Comparison of ENCODE assay signal across 8 cellular contexts in genomic region chr10:42754155-42755027, GRCh38. TPM values are rescaled to one million over a fixed set of nuclear protein-coding genes. Genes with fewer than 3 reads are reported as not detected.
DNase-seq lines count a peak whose midpoint lies in the region; ATAC-seq and TF ChIP-seq lines count a peak whose summit lies in the region.

No MANE protein-coding gene starts in this region.

- H3K36me3 Mint-ChIP-seq in CD4-positive, alpha-beta memory T cell = no peaks in the 10 kb centered on the region

- peak; percentile 22 to 46 (median 28) for DNase-seq in CD4-positive, alpha-beta memory T cell
- DNase-seq in activated gamma-delta T cell treated with Interleukin-2 at 50 U/mL for 16 hours = peak; percentile 23
- DNase-seq in cardiac muscle cell (ENCODE audit: low read depth in 1 of 2, low spot score in 1 of 2) = peak; percentile 30 to 31
- DNase-seq in psoas muscle = peak; percentile 52 to 59
- no peak for DNase-seq in NCI-H2196 (lab: John Stamatoyannopoulos, UW; ENCODE audit: unreplicated experiment)

- H3K4me3 ChIP-seq in CD4-positive, alpha-beta memory T cell (ENCODE audit: low read length in 2 of 2) = peak overlapping the region in 1 of 2 donors; percentile 38
- peak overlapping the region; percentile 72 for H3K4me3 ChIP-seq in HUES6 (ENCODE audit: low read depth, low read length)
- peak overlapping the region; percentile 40 for H3K4me3 ChIP-seq in cardiac muscle cell
- H3K4me3 ChIP-seq in psoas muscle = peak overlapping the region; percentile 71

- H3K27me3 ChIP-seq in CD4-positive, alpha-beta memory T cell (ENCODE audit: insufficient read depth, low read length) = peaks cover 12% of the 10 kb centered on the region
- H3K27me3 ChIP-seq in HUES6 (ENCODE audit: control insufficient read depth, insufficient read depth, low read length) (peaks cover 82% of the 10 kb centered on the region), cardiac muscle cell (peaks cover 70% of the 10 kb centered on the region), psoas muscle (ENCODE audit: insufficient read depth in 3 of 3, low read length in 2 of 3) (peaks cover 0 to 63% (median 14%) of the 10 kb centered on the region in 3 donors)

- no peak overlapping the region for H3K27ac ChIP-seq in CD4-positive, alpha-beta memory T cell (ENCODE audit: low read depth, low read length)
- no peak overlapping the region for H3K27ac ChIP-seq in HUES6 (ENCODE audit: low read depth, low read length)
- no peak overlapping the region for H3K27ac ChIP-seq in cardiac muscle cell
- peak overlapping the region; percentile 53 for H3K27ac ChIP-seq in psoas muscle

- CTCF ChIA-PET in CD4-positive, alpha-beta memory T cell (lab: Charles Lee; ENCODE audit: partially characterized antibody) = interaction anchor here (0.8 to 2.9 kb wide), 11 partner anchors 9 to 707 kb away, joined by 3 to 14 read pairs (median 4); partner anchors contain the start of gene BMS1

- 1% methylated on average over 76 to 89 of the region's 89 CpGs for WGBS in psoas muscle, 3 donors

- POLR2A ChIA-PET in CD4-positive, alpha-beta memory T cell (lab: Charles Lee; ENCODE audit: partially characterized antibody) = interaction anchor here (0.8 kb wide), 1 partner anchor 28 kb away, joined by 3 read pairs; no protein-coding TSS in a partner anchor

- intact Hi-C loops in CD4-positive, alpha-beta memory T cell (cut with micrococcal nuclease) = no loop called here
- intact Hi-C loops in psoas muscle (cut with DNase I) = loop anchor here (1.0 to 5.0 kb wide), 2 partner anchors 28 to 353 kb away; partner anchors contain the start of gene BMS1 (in 1 of the 2)

- H3K4me3 Mint-ChIP-seq in CD4-positive, alpha-beta memory T cell = peak overlapping the region; percentile 81 to 92 (median 84)

- H3K9me3 Mint-ChIP-seq in CD4-positive, alpha-beta memory T cell = peaks cover 0 to under 1% (median 0%) of the 10 kb centered on the region in 8 donors

- no peak overlapping the region for H3K27ac Mint-ChIP-seq in CD4-positive, alpha-beta memory T cell

- peak overlapping the region; percentile 36 for H3K9ac ChIP-seq in HUES6 (ENCODE audit: low read length)

- no peaks in the 10 kb centered on the region for H3K36me3 ChIP-seq in CD4-positive, alpha-beta memory T cell (ENCODE audit: insufficient read depth, low read length)
- H3K36me3 ChIP-seq in HUES6 (ENCODE audit: control insufficient read depth, insufficient read depth, low read length) = no peaks in the 10 kb centered on the region
- H3K36me3 ChIP-seq in cardiac muscle cell = no peaks in the 10 kb centered on the region
- no peaks in the 10 kb centered on the region for H3K36me3 ChIP-seq in psoas muscle (ENCODE audit: insufficient read depth in 1 of 2, low read depth in 1 of 2)

- H3K9me3 ChIP-seq in CD4-positive, alpha-beta memory T cell (ENCODE audit: control insufficient read depth in 1 of 2, low read length in 2 of 2) = no peaks in the 10 kb centered on the region
- H3K9me3 ChIP-seq in HUES6 (ENCODE audit: control insufficient read depth, insufficient read depth, low read depth, low read length) = no peaks in the 10 kb centered on the region
- H3K9me3 ChIP-seq in cardiac muscle cell (ENCODE audit: low read depth) = no peaks in the 10 kb centered on the region
- H3K9me3 ChIP-seq in psoas muscle = no peaks in the 10 kb centered on the region

- peaks cover 13% of the 10 kb centered on the region for H3K4me1 ChIP-seq in CD4-positive, alpha-beta memory T cell (ENCODE audit: insufficient read depth, low read length)
- H3K4me1 ChIP-seq in HUES6 (ENCODE audit: control insufficient read depth, insufficient read depth, low read length) = 0 out of 2 replicates have a peak, but pooled peaks cover 3% of the 10 kb centered on the region
- H3K4me1 ChIP-seq in cardiac muscle cell (ENCODE audit: low read depth) = no peaks in the 10 kb centered on the region
- peaks cover 16% of the 10 kb centered on the region for H3K4me1 ChIP-seq in psoas muscle

- ATAC-seq in psoas muscle (peak; percentile 31 to 51 (median 38)), HG02678 (IDR thresholded peaks at IDR 0.05; ENCODE audit: unreplicated experiment) (no peak), GM18861 (IDR thresholded peaks at IDR 0.05; ENCODE audit: unreplicated experiment) (no peak)

- TF ChIP-seq CTCF in cardiac muscle cell (IDR thresholded peaks at IDR 0.05; ENCODE audit: low read depth, low read length) = no peak
- TF ChIP-seq CTCF in psoas muscle (IDR thresholded peaks at IDR 0.05) = no peak

- peaks cover 44 to 46% of the 10 kb centered on the region in 2 donors for H3K27me3 Mint-ChIP-seq in CD4-positive, alpha-beta memory T cell

- peaks cover 0 to 17% (median 4%) of the 10 kb centered on the region in 4 donors for H3K4me1 Mint-ChIP-seq in CD4-positive, alpha-beta memory T cell

RNA-seq across cellular contexts. Expression of gene BMS1, which starts 28.2 kb away (rescaled TPM):
- total RNA-seq in CD4-positive, alpha-beta memory T cell = 10 to 100 TPM; 17.3 to 18.9 TPM
- polyA plus RNA-seq in CD4-positive, alpha-beta memory T cell = 10 to 100 TPM in 1 of 2 donors, 1 to 10 TPM in 1; 7.1 to 18.2 TPM
- 11.5 and 13.7 TPM in 2 replicates for total RNA-seq in cardiac muscle cell
- polyA plus RNA-seq in cardiac muscle cell = 14.8 and 17.2 TPM in 2 replicates
- total RNA-seq in psoas muscle = 10 to 100 TPM; 13.6 to 27.1 (median 22.2) TPM
- polyA plus RNA-seq in psoas muscle = 10 to 100 TPM; 13.1 to 30.2 (median 28.5) TPM

Comparison
In these comparisons a context has a peak if more than half of its experiments do, and no peak if none do; other contexts are left out.
1. ATAC-seq: peak in psoas muscle (4 of 4); none in HG02678 (single experiment) and GM18861 (single experiment).